Comparison of ENCODE assay signal across 14 cellular contexts in genomic region chr13:46617382-46617781, GRCh38.
DNase-seq lines count a peak whose midpoint lies in the region; ATAC-seq and TF ChIP-seq lines count a peak whose summit lies in the region.
"Had no signal": no experiment of that assay in that cellular context is flagged by ENCODE, and none has a peak within 500 bp of the region (broad histone marks: within the 10 kb centered on the region; RNA-seq: fewer than 3 reads in every experiment).

No MANE protein-coding gene starts in this region.

- H3K36me3 ChIP-seq in GM23338 (ENCODE audit: insufficient read depth) (no peaks in the 10 kb centered on the region), fibroblast of lung (ENCODE audit: control insufficient read depth, insufficient read depth, low read length) (no peaks in the 10 kb centered on the region), thymus (ENCODE audit: control insufficient read depth, insufficient read depth) (no peaks in the 10 kb centered on the region)

- TF ChIP-seq CTCF in GM23338 (conservative IDR thresholded peaks at IDR 0.05; ENCODE audit: low read depth in 2 of 2) (no peak), fibroblast of lung (conservative IDR thresholded peaks at IDR 0.05 in 1 of 2, IDR thresholded peaks at IDR 0.05 in 1 of 2; ENCODE audit: low read depth in 1 of 2, low read length in 2 of 2) (no peak)

- ATAC-seq in GM23338 (peak; percentile 23), naive B cell (ENCODE audit: low read depth in 2 of 2) (no peak)

- H3K27ac ChIP-seq in GM23338 (ENCODE audit: low read depth) (no peak overlapping the region), fibroblast of lung (ENCODE audit: insufficient read depth, low read length) (peak overlapping the region; percentile 66), thymus (ENCODE audit: low read depth) (peak overlapping the region; percentile 8)

- H3K9me3 Mint-ChIP-seq in GM23338 (no peaks in the 10 kb centered on the region), naive B cell (no peaks in the 10 kb centered on the region)
- H3K9me3 Mint-ChIP-seq: activated naive CD8-positive, alpha-beta T cell treated with anti-CD3 and anti-CD28 coated beads, Interleukin-2, amount 10 ng/mL, durations not matched to agents 7 days and 5 days; IgD-negative memory B cell had no signal

- H2AFZ ChIP-seq in GM23338 (no peak overlapping the region), fibroblast of lung (ENCODE audit: low read length) (peak overlapping the region; percentile 52)

- 98% methylated on average over 7 of the region's 7 CpGs for WGBS in thymus

- no peaks in the 10 kb centered on the region for H3K9me2 ChIP-seq in GM23338 (ENCODE audit: insufficient read depth)

- H3F3A ChIP-seq in GM23338 (replicated peaks; ENCODE audit: low read depth): no peaks in the 10 kb centered on the region

- no peak overlapping the region for H3K9ac ChIP-seq in fibroblast of lung (ENCODE audit: insufficient read depth, low read length)

- H3K36me3 Mint-ChIP-seq in GM23338 (ENCODE audit: low read depth) (no peaks in the 10 kb centered on the region), naive B cell (no peaks in the 10 kb centered on the region)

- H3K27ac Mint-ChIP-seq in GM23338: no peak overlapping the region
- peak overlapping the region in 5 of 6 donors; percentile 29 to 75 (median 69) for H3K27ac Mint-ChIP-seq in naive B cell

- H3K4me2 ChIP-seq in GM23338 (no peak overlapping the region), fibroblast of lung (ENCODE audit: extremely low read depth, insufficient read depth, low read length) (peak overlapping the region; percentile 67)

- H3K4me1 Mint-ChIP-seq in GM23338 (peaks cover 65% of the 10 kb centered on the region), naive B cell (peaks cover 70 to 91% (median 82%) of the 10 kb centered on the region in 3 donors)

- H3K79me2 ChIP-seq in GM23338 (replicated peaks; ENCODE audit: insufficient read depth) (peaks cover 44% of the 10 kb centered on the region), fibroblast of lung (ENCODE audit: control insufficient read depth, insufficient read depth, low read length) (peaks cover 31% of the 10 kb centered on the region)

- H3K27me3 ChIP-seq in GM23338 (ENCODE audit: insufficient read depth) (no peaks in the 10 kb centered on the region), fibroblast of lung (ENCODE audit: control insufficient read depth, insufficient read depth, low read length) (no peaks in the 10 kb centered on the region), thymus (ENCODE audit: control insufficient read depth, insufficient read depth) (no peaks in the 10 kb centered on the region)

- H3K27me3 Mint-ChIP-seq in GM23338 (ENCODE audit: insufficient read depth, low read depth, poor library complexity) (peaks cover 2% of the 10 kb centered on the region), naive B cell (no peaks in the 10 kb centered on the region)
- H3K27me3 Mint-ChIP-seq: activated naive CD8-positive, alpha-beta T cell treated with anti-CD3 and anti-CD28 coated beads, Interleukin-2, amount 10 ng/mL, durations not matched to agents 7 days and 5 days; IgD-negative memory B cell had no signal

- H3K9me3 ChIP-seq in fibroblast of lung (ENCODE audit: control insufficient read depth, insufficient read depth, low read depth, low read length): no peaks in the 10 kb centered on the region
- no peaks in the 10 kb centered on the region for H3K9me3 ChIP-seq in thymus (ENCODE audit: control insufficient read depth)

- H3K4me1 ChIP-seq in GM23338 (ENCODE audit: insufficient read depth) (peaks cover 37% of the 10 kb centered on the region), fibroblast of lung (ENCODE audit: control insufficient read depth, extremely low read depth, insufficient read depth, low read length) (peaks cover 8% of the 10 kb centered on the region), thymus (ENCODE audit: control insufficient read depth, insufficient read depth, low read length) (peaks cover 3% of the 10 kb centered on the region)

- no peak for DNase-seq in GM23338 (ENCODE audit: low spot score)
- DNase-seq in fibroblast of lung (ENCODE audit: low read depth in 2 of 2): peak in 1 of 2 donors; percentile 37
- DNase-seq in naive B cell: no peak
- DNase-seq in foreskin melanocyte: no peak
- no peak for DNase-seq in NCI-H2029 (lab: John Stamatoyannopoulos, UW)
- no peak for DNase-seq in NCI-H2107 treated with DMSO at 0.1 percent for 48 hours (lab: John Stamatoyannopoulos, UW; ENCODE audit: unreplicated experiment)
- DNase-seq: activated CD4-positive, alpha-beta T cell treated with anti-CD3 and anti-CD28 coated beads for 48 hours; activated naive CD8-positive, alpha-beta T cell treated with anti-CD3 and anti-CD28 coated beads, Interleukin-2, amount 10 ng/mL, durations not matched to agents 7 days and 5 days; activated T-cell treated with anti-CD3 and anti-CD28 coated beads, Interleukin-2, amount 50 U/mL, for 1 hour; C1 segment of cervical spinal cord; EL; NK-92 treated with Interleukin-12 subunit alpha and Interleukin-12 subunit beta, amount 100 ng/mL, for 24 hours had no signal

- H3K4me3 ChIP-seq in GM23338: no peak overlapping the region
- peak overlapping the region in 1 of 4 experiments; percentile 19 for H3K4me3 ChIP-seq in fibroblast of lung (replicated peaks in 1 of 4; ENCODE audit: control extremely low read depth in 1 of 4, insufficient read depth in 1 of 4, low read depth in 3 of 4, low read length in 4 of 4)
- H3K4me3 ChIP-seq in thymus (ENCODE audit: low read length): no peak overlapping the region

- H4K20me1 ChIP-seq in GM23338 (replicated peaks; ENCODE audit: insufficient read depth) (no peaks in the 10 kb centered on the region; the same call in 1 of the 2 replicates), fibroblast of lung (ENCODE audit: control insufficient read depth, extremely low read depth, insufficient read depth, low read length) (no peaks in the 10 kb centered on the region)

- H3K4me3 Mint-ChIP-seq in GM23338: no peak overlapping the region
- H3K4me3 Mint-ChIP-seq in naive B cell: peak overlapping the region in 1 of 8 donors; percentile 74
- H3K4me3 Mint-ChIP-seq: activated naive CD8-positive, alpha-beta T cell treated with anti-CD3 and anti-CD28 coated beads, Interleukin-2, amount 10 ng/mL, durations not matched to agents 7 days and 5 days had no signal

TF ChIP-seq in GM23338, 12 proteins besides CTCF, POLR2A, EP300 and RAD21 (continues in another document):
- TF ChIP-seq CREB1 (CRISPR knock-in tag; IDR thresholded peaks at IDR 0.05; ENCODE audit: low read depth) (no peak), STAT1 (IDR thresholded peaks at IDR 0.05; ENCODE audit: unreplicated experiment) (no peak), ETS1 (IDR thresholded peaks at IDR 0.05) (no peak)
